10 cellular contexts compared by ENCODE assay signal in genomic region chr10:78991187-78991586, GRCh38.
DNase-seq lines count a peak whose midpoint lies in the region; ATAC-seq lines count a peak whose summit lies in the region.
"Had no signal": no experiment of that assay in that cellular context is flagged by ENCODE, and none has a peak within 500 bp of the region (broad histone marks: within the 10 kb centered on the region; RNA-seq: fewer than 3 reads in every experiment).

No MANE protein-coding gene starts in this region.

- no peak overlapping the region for H3K27ac ChIP-seq in GM23248

- H3K9ac ChIP-seq in GM23248 = no peak overlapping the region

- peak overlapping the region; percentile 2 for H3K4me2 ChIP-seq in GM23248 (ENCODE audit: unreplicated experiment)

- no peaks in the 10 kb centered on the region for H3K36me3 ChIP-seq in GM23248 (ENCODE audit: low read depth)

- no peaks in the 10 kb centered on the region for H3K9me2 ChIP-seq in GM23248 (ENCODE audit: insufficient read depth)

- peak; percentile 85 for ATAC-seq in GM18499 (IDR thresholded peaks at IDR 0.05; ENCODE audit: insufficient read depth, unreplicated experiment)
- no peak for ATAC-seq in HG02970 (IDR thresholded peaks at IDR 0.05; ENCODE audit: low FRiP score, unreplicated experiment)
- no peak for ATAC-seq in HG03097 (IDR thresholded peaks at IDR 0.05; ENCODE audit: low FRiP score, unreplicated experiment)
- ATAC-seq in HG02571 (IDR thresholded peaks at IDR 0.05; ENCODE audit: unreplicated experiment) = no peak

- H3K9me3 ChIP-seq in GM23248 (ENCODE audit: low read depth) = no peaks in the 10 kb centered on the region

- WGBS in GM23248 (ENCODE audit: low coverage in 1 of 2, low lambda C conversion rate in 2 of 2, missing lambda C conversion rate in 2 of 2), 2 experiments = 54 to 55% methylated on average over 1 of the region's 1 CpG

- H4K20me1 ChIP-seq in GM23248 (ENCODE audit: insufficient read depth) = no peaks in the 10 kb centered on the region

- in situ Hi-C loops in GM23248 (cut with MboI) = no loop called here

- H2AFZ ChIP-seq in GM23248 = no peak overlapping the region

- no peaks in the 10 kb centered on the region for H3K27me3 ChIP-seq in GM23248 (replicated peaks; ENCODE audit: insufficient read depth)

- H3K4me3 ChIP-seq in GM23248 = no peak overlapping the region

- H3K79me2 ChIP-seq in GM23248 (ENCODE audit: insufficient read depth) = no peaks in the 10 kb centered on the region

- peaks cover 6% of the 10 kb centered on the region; the same call in 1 of the 2 replicates for H3F3A ChIP-seq in GM23248 (ENCODE audit: insufficient read depth)

- DNase-seq in GM23248 (peak; percentile 72), NCI-H146 (lab: John Stamatoyannopoulos, UW) (peak; percentile 48), germinal center (ENCODE audit: low spot score) (peak; percentile 35), NOMO-1 treated with DMSO at 0.1 percent for 48 hours (lab: John Stamatoyannopoulos, UW; ENCODE audit: unreplicated experiment) (no peak)
- DNase-seq: anterior cingulate cortex, T1000 had no signal

- peaks cover 11% of the 10 kb centered on the region for H3K4me1 ChIP-seq in GM23248 (ENCODE audit: insufficient read depth)
